Comparison of ENCODE assay signal across 8 cellular contexts in genomic region chr5:151080620-151081425, GRCh38. TPM values are rescaled to one million over a fixed set of nuclear protein-coding genes. Genes with fewer than 3 reads are reported as not detected.
DNase-seq lines count a peak whose midpoint lies in the region; ATAC-seq and TF ChIP-seq lines count a peak whose summit lies in the region.

Gene TNIP1, minus strand, starts transcription at chr5:151081034. Its CDS starts 15,939 bp downstream, at chr5:151065095.

- H3K27ac Mint-ChIP-seq in chondrocyte (ENCODE audit: unreplicated experiment), result peak within 1 kb of the TSS; percentile 96

- H3K9me3 Mint-ChIP-seq in chondrocyte (ENCODE audit: low read depth), result no peaks in the 10 kb centered on the region

- in situ Hi-C loops in GM18951 (cut with MboI; ENCODE audit: low sequenced_read_pairs, unreplicated experiment), result no loop called here

- peak; percentile 18 for TF ChIP-seq CTCF in chondrocyte (IDR thresholded peaks at IDR 0.05)

- peak within 1 kb of the TSS; percentile 82 for H3K4me3 Mint-ChIP-seq in chondrocyte (ENCODE audit: unreplicated experiment)

- H3K36me3 Mint-ChIP-seq in chondrocyte (ENCODE audit: low read depth), result peaks cover 4% of the 10 kb centered on the region

- TF ChIP-seq POLR2A in GM18951 (IDR thresholded peaks at IDR 0.05; ENCODE audit: extremely low read depth, insufficient read depth, insufficient read length), result peak; percentile 77

- DNase-seq in AG20443 (ENCODE audit: low spot score) (peak; percentile 98), NCI-H446 treated with DMSO at 0.1 percent for 48 hours (lab: John Stamatoyannopoulos, UW) (peak; percentile 54), chondrocyte (ENCODE audit: low spot score) (no peak), kidney glomerular epithelial cell (lab: John Stamatoyannopoulos, UW) (peak; percentile 74)
- DNase-seq in activated CD4-positive, alpha-beta T cell treated with anti-CD3 and anti-CD28 coated beads for 24 hours (ENCODE audit: low read depth in 2 of 2), result peak; percentile 90 to 91
- peak; percentile 87 to 95 for DNase-seq in stimulated activated CD4-positive, alpha-beta T cell treated with anti-CD3 and anti-CD28 coated beads, Interleukin-1b, Interleukin-23, amount 100 ng/mL, for 1 hour (ENCODE audit: low read depth in 2 of 2)

- H3K4me1 Mint-ChIP-seq in chondrocyte (ENCODE audit: low read depth), result peaks cover 57% of the 10 kb centered on the region

- peak; percentile 80 for ATAC-seq in HG03159 (IDR thresholded peaks at IDR 0.05; ENCODE audit: unreplicated experiment)

- H3K27me3 Mint-ChIP-seq in chondrocyte (ENCODE audit: low read depth), result no peaks in the 10 kb centered on the region

RNA-seq across cellular contexts. Expression of gene TNIP1, which starts in this region (rescaled TPM):
- total RNA-seq in chondrocyte, result 47.2 to 75.6 TPM (median 74.0 TPM) in 3 replicates
